ENCODE assay signal across 1 cellular context in genomic region chr2:27663160-27663462, GRCh38.
TF ChIP-seq lines count a peak whose summit lies in the region.

No MANE protein-coding gene starts in this region.

TF ChIP-seq in GM23338, 12 proteins besides CTCF, POLR2A, EP300 and RAD21:
- TF ChIP-seq, protein P1, sequence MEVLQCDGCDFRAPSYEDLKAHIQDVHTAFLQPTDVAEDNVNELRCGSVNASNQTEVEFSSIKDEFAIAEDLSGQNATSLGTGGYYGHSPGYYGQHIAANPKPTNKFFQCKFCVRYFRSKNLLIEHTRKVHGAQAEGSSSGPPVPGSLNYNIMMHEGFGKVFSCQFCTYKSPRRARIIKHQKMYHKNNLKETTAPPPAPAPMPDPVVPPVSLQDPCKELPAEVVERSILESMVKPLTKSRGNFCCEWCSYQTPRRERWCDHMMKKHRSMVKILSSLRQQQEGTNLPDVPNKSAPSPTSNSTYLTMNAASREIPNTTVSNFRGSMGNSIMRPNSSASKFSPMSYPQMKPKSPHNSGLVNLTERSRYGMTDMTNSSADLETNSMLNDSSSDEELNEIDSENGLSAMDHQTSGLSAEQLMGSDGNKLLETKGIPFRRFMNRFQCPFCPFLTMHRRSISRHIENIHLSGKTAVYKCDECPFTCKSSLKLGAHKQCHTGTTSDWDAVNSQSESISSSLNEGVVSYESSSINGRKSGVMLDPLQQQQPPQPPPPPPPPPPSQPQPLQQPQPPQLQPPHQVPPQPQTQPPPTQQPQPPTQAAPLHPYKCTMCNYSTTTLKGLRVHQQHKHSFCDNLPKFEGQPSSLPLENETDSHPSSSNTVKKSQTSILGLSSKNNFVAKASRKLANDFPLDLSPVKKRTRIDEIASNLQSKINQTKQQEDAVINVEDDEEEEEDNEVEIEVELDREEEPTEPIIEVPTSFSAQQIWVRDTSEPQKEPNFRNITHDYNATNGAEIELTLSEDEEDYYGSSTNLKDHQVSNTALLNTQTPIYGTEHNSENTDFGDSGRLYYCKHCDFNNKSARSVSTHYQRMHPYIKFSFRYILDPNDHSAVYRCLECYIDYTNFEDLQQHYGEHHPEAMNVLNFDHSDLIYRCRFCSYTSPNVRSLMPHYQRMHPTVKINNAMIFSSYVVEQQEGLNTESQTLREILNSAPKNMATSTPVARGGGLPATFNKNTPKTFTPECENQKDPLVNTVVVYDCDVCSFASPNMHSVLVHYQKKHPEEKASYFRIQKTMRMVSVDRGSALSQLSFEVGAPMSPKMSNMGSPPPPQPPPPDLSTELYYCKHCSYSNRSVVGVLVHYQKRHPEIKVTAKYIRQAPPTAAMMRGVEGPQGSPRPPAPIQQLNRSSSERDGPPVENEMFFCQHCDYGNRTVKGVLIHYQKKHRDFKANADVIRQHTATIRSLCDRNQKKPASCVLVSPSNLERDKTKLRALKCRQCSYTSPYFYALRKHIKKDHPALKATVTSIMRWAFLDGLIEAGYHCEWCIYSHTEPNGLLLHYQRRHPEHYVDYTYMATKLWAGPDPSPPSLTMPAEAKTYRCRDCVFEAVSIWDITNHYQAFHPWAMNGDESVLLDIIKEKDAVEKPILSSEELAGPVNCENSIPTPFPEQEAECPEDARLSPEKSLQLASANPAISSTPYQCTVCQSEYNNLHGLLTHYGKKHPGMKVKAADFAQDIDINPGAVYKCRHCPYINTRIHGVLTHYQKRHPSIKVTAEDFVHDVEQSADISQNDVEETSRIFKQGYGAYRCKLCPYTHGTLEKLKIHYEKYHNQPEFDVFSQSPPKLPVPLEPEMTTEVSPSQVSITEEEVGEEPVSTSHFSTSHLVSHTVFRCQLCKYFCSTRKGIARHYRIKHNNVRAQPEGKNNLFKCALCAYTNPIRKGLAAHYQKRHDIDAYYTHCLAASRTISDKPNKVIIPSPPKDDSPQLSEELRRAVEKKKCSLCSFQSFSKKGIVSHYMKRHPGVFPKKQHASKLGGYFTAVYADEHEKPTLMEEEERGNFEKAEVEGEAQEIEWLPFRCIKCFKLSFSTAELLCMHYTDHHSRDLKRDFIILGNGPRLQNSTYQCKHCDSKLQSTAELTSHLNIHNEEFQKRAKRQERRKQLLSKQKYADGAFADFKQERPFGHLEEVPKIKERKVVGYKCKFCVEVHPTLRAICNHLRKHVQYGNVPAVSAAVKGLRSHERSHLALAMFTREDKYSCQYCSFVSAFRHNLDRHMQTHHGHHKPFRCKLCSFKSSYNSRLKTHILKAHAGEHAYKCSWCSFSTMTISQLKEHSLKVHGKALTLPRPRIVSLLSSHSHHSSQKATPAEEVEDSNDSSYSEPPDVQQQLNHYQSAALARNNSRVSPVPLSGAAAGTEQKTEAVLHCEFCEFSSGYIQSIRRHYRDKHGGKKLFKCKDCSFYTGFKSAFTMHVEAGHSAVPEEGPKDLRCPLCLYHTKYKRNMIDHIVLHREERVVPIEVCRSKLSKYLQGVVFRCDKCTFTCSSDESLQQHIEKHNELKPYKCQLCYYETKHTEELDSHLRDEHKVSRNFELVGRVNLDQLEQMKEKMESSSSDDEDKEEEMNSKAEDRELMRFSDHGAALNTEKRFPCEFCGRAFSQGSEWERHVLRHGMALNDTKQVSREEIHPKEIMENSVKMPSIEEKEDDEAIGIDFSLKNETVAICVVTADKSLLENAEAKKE (CRISPR knock-in tag; IDR thresholded peaks at IDR 0.05) = no peak
- TF ChIP-seq EZH2phosphoT487 (IDR thresholded peaks at IDR 0.05; ENCODE audit: unreplicated experiment) = no peak
- no peak for TF ChIP-seq ZNF331 (CRISPR knock-in tag; IDR thresholded peaks at IDR 0.05; ENCODE audit: low read depth)
TF ChIP-seq in GM23338: peak in this region for 0.
